ENCODE assay signal across 6 cellular contexts in genomic region chr9:113454914-113455761, GRCh38. TPM values are rescaled to one million over a fixed set of nuclear protein-coding genes. Genes with fewer than 3 reads are reported as not detected.
A peak's percentile ranks its signal among the peaks of the same experiment; 100 is the strongest.
DNase-seq lines count a peak whose midpoint lies in the region; ATAC-seq and TF ChIP-seq lines count a peak whose summit lies in the region.

No MANE protein-coding gene starts in this region.

- no peaks in the 10 kb centered on the region for H3K27me3 ChIP-seq in MM.1S (replicated peaks; ENCODE audit: insufficient read depth, low read length)
- H3K27me3 ChIP-seq in thoracic aorta (replicated peaks; ENCODE audit: insufficient read depth): no peaks in the 10 kb centered on the region

- peak; percentile 86 for ATAC-seq in thoracic aorta (ENCODE audit: insufficient number of reproducible peaks, low FRiP score, low read depth)
- no peak for ATAC-seq in GM21737 (IDR thresholded peaks at IDR 0.05; ENCODE audit: unreplicated experiment)

- H2AFZ ChIP-seq in MM.1S (ENCODE audit: low read length): no peak overlapping the region

- H3K4me1 ChIP-seq in MM.1S (ENCODE audit: low read length) (peaks cover 5% of the 10 kb centered on the region; the same call in 1 of the 2 replicates), thoracic aorta (ENCODE audit: control insufficient read depth in 1 of 2, low read depth in 2 of 2) (peaks cover 30 to 56% of the 10 kb centered on the region in 2 donors)

- H3K4me3 ChIP-seq in MM.1S (ENCODE audit: low read length) (no peak overlapping the region), thoracic aorta (peak overlapping the region; percentile 26)

- no peak overlapping the region for H3K27ac ChIP-seq in MM.1S (ENCODE audit: low read length)
- H3K27ac ChIP-seq in thoracic aorta: peak overlapping the region; percentile 91 to 98

- TF ChIP-seq CTCF in MM.1S (IDR thresholded peaks at IDR 0.05; ENCODE audit: low read length) (no peak), thoracic aorta (IDR thresholded peaks at IDR 0.05) (no peak)

- H3K79me2 ChIP-seq in MM.1S (ENCODE audit: low read length): no peaks in the 10 kb centered on the region

- H4K20me1 ChIP-seq in MM.1S (ENCODE audit: insufficient read depth, low read length): no peaks in the 10 kb centered on the region

- H3K9ac ChIP-seq in MM.1S (ENCODE audit: low read length): no peak overlapping the region

- H3F3A ChIP-seq in MM.1S (ENCODE audit: insufficient read depth, low read length): no peaks in the 10 kb centered on the region

- no peaks in the 10 kb centered on the region for H3K9me3 ChIP-seq in MM.1S (replicated peaks; ENCODE audit: insufficient read depth, low read length)
- no peaks in the 10 kb centered on the region for H3K9me3 ChIP-seq in thoracic aorta

- H3K9me2 ChIP-seq in MM.1S (replicated peaks; ENCODE audit: insufficient read depth, low read length): no peaks in the 10 kb centered on the region

- peak; percentile 80 for DNase-seq in AG08396 (ENCODE audit: low spot score)
- DNase-seq in MM.1S: peak; percentile 14
- peak; percentile 86 for DNase-seq in glomerular endothelial cell (ENCODE audit: extremely low read depth, low read depth, low spot score)
- DNase-seq in thoracic aorta (ENCODE audit: low spot score): peak; percentile 38
- DNase-seq in NCI-H1105 (lab: John Stamatoyannopoulos, UW): no peak

- H3K36me3 ChIP-seq in MM.1S (replicated peaks; ENCODE audit: insufficient read depth, low read length): no peaks in the 10 kb centered on the region
- H3K36me3 ChIP-seq in thoracic aorta: no peaks in the 10 kb centered on the region

- no peak overlapping the region for H3K4me2 ChIP-seq in MM.1S (ENCODE audit: low read depth, low read length)

RNA-seq across cellular contexts. Expression of gene RGS3, which starts 8.4 kb away (rescaled TPM):
- total RNA-seq in glomerular endothelial cell (281 and 602 TPM in 2 replicates), thoracic aorta (100 to 1,000 TPM; 170 to 202 TPM)

RNA-seq across cellular contexts. Expression of gene C9orf43, which starts 44.6 kb away (rescaled TPM):
- total RNA-seq in glomerular endothelial cell (0.48 and 0.53 TPM in 2 replicates), thoracic aorta (under 1 TPM in 1 of 2 donors, not detected in 1; 0.85 TPM)

RNA-seq across cellular contexts. Expression of gene POLE3, which starts 44.7 kb away (rescaled TPM):
- total RNA-seq in glomerular endothelial cell (36.9 and 40.0 TPM in 2 replicates), thoracic aorta (10 to 100 TPM; 24.2 to 32.0 TPM)

RNA-seq across cellular contexts. Expression of gene ALAD, which starts 54.1 kb away (rescaled TPM):
- total RNA-seq in glomerular endothelial cell: 18.9 and 19.6 TPM in 2 replicates
- total RNA-seq in thoracic aorta: 10 to 100 TPM; 23.0 to 26.0 TPM
